11 cellular contexts compared by ENCODE assay signal in genomic region chr12:26629864-26630263, GRCh38.
A peak's percentile ranks its signal among the peaks of the same experiment; 100 is the strongest.
DNase-seq lines count a peak whose midpoint lies in the region; ATAC-seq and TF ChIP-seq lines count a peak whose summit lies in the region.
"Had no signal": no experiment of that assay in that cellular context is flagged by ENCODE, and none has a peak within 500 bp of the region (broad histone marks: within the 10 kb centered on the region; RNA-seq: fewer than 3 reads in every experiment).

No MANE protein-coding gene starts in this region.

- H4K8ac ChIP-seq in mesendoderm (ENCODE audit: low read depth, low read length) = no peak overlapping the region

- peak overlapping the region; percentile 4 for H3K4me3 ChIP-seq in AG04449 (ENCODE audit: low read depth, low read length)
- no peak overlapping the region for H3K4me3 ChIP-seq in HFF-Myc (replicated peaks; ENCODE audit: low read depth, low read length)
- no peak overlapping the region for H3K4me3 ChIP-seq in mesendoderm (ENCODE audit: low read length)
- H3K4me3 ChIP-seq in esophagus squamous epithelium = no peak overlapping the region

- ATAC-seq in GM21360 (IDR thresholded peaks at IDR 0.05; ENCODE audit: unreplicated experiment) = no peak
- no peak for ATAC-seq in GM18498 (IDR thresholded peaks at IDR 0.05; ENCODE audit: unreplicated experiment)

- H3K23ac ChIP-seq in mesendoderm (ENCODE audit: low read length) = no peak overlapping the region

- TF ChIP-seq POLR2A in esophagus squamous epithelium (IDR thresholded peaks at IDR 0.05) = no peak

- H2AK5ac ChIP-seq in mesendoderm (ENCODE audit: low read length) = no peak overlapping the region

- H3K18ac ChIP-seq in mesendoderm (ENCODE audit: low read length) = no peak overlapping the region

- no peaks in the 10 kb centered on the region for H3K36me3 ChIP-seq in mesendoderm (ENCODE audit: control insufficient read depth, insufficient read depth, low read length)
- H3K36me3 ChIP-seq in esophagus squamous epithelium = peaks cover 0 to 67% (median 0%) of the 10 kb centered on the region in 3 donors

- H3K4ac ChIP-seq in mesendoderm (ENCODE audit: low read depth, low read length) = no peak overlapping the region

- no peaks in the 10 kb centered on the region for H3K27me3 ChIP-seq in mesendoderm (ENCODE audit: insufficient read depth, low read length, poor library complexity)
- H3K27me3 ChIP-seq in esophagus squamous epithelium = no peaks in the 10 kb centered on the region

- no peaks in the 10 kb centered on the region for H3K79me1 ChIP-seq in mesendoderm (ENCODE audit: low read length)

- TF ChIP-seq CTCF in AG04449 (IDR thresholded peaks at IDR 0.05; ENCODE audit: insufficient read depth, low read length, missing control alignments) (peak; percentile 39), HFF-Myc (IDR thresholded peaks at IDR 0.05; ENCODE audit: low read depth, low read length, missing control alignments) (peak; percentile 43), esophagus squamous epithelium (IDR thresholded peaks at IDR 0.05) (peak in 2 of 6 experiments; percentile 9 to 14)

- DNase-seq in AG04449 (ENCODE audit: low read depth, low spot score) = no peak
- DNase-seq in HFF-Myc (ENCODE audit: extremely low read depth, low read depth) = no peak
- DNase-seq in dermis blood vessel endothelial cell = peak; percentile 68
- DNase-seq in mesendoderm = peak; percentile 26
- DNase-seq in esophagus squamous epithelium (lab: John Stamatoyannopoulos, UW) = no peak
- no peak for DNase-seq in NCI-H345 treated with DMSO at 0.1 percent for 48 hours (lab: John Stamatoyannopoulos, UW; ENCODE audit: unreplicated experiment)
- DNase-seq: activated CD4-positive, alpha-beta T cell treated with anti-CD3 and anti-CD28 coated beads for 1 hour; DMS153; NCI-H446 treated with DMSO at 0.1 percent for 48 hours had no signal

- no peak overlapping the region for H3K4me2 ChIP-seq in mesendoderm (ENCODE audit: low read length)

- no CpG with 5 or more reads among the region's 1 CpG for WGBS in mesendoderm (ENCODE audit: extremely low coverage, insufficient coverage, low lambda C conversion rate)
- 32 to 65% methylated on average over 1 of the region's 1 CpG for WGBS in esophagus squamous epithelium, 2 donors

- H4K5ac ChIP-seq in mesendoderm (ENCODE audit: low read length) = no peak overlapping the region

- H3K56ac ChIP-seq in mesendoderm (ENCODE audit: low read length) = no peak overlapping the region

- POLR2A ChIA-PET in AG04449 (lab: Yijun Ruan, JAX) = no interaction called here

- intact Hi-C loops in esophagus squamous epithelium (cut with DNase I) = no loop called here

- H3K4me1 ChIP-seq in mesendoderm (ENCODE audit: control insufficient read depth, low read depth, low read length) (no peaks in the 10 kb centered on the region), esophagus squamous epithelium (peaks cover 0 to 29% (median 5%) of the 10 kb centered on the region in 3 donors)

- H2BK120ac ChIP-seq in mesendoderm (ENCODE audit: low read depth, low read length) = no peak overlapping the region

- H2BK15ac ChIP-seq in mesendoderm (replicated peaks; ENCODE audit: low read depth) = no peak overlapping the region

- no peaks in the 10 kb centered on the region for H3K9me3 ChIP-seq in esophagus squamous epithelium

- H3K27ac ChIP-seq in mesendoderm (ENCODE audit: low read depth, low read length) (no peak overlapping the region), esophagus squamous epithelium (no peak overlapping the region)

- H3K9ac ChIP-seq in mesendoderm (ENCODE audit: low read length) = no peak overlapping the region

- H2BK5ac ChIP-seq in mesendoderm (ENCODE audit: low read length) = no peak overlapping the region

- H3K79me2 ChIP-seq in mesendoderm (ENCODE audit: control insufficient read depth, insufficient read depth, low read length) = no peaks in the 10 kb centered on the region

- CTCF ChIA-PET in AG04449 (lab: Yijun Ruan, JAX) = interaction anchor here (0.8 to 4.8 kb wide), 25 partner anchors 11 to 535 kb away, joined by 3 to 54 read pairs (median 5); no protein-coding TSS in a partner anchor

Comparison
In these comparisons a context has a peak if more than half of its experiments do, and no peak if none do; other contexts are left out.
1. DNase-seq: peak in dermis blood vessel endothelial cell (single experiment) and mesendoderm (single experiment); none in AG04449 (single experiment), HFF-Myc (single experiment), esophagus squamous epithelium (single experiment) and NCI-H345 treated with DMSO at 0.1 percent for 48 hours (single experiment).